ENCODE assay signal across 8 cellular contexts in the genomic region with DNA sequence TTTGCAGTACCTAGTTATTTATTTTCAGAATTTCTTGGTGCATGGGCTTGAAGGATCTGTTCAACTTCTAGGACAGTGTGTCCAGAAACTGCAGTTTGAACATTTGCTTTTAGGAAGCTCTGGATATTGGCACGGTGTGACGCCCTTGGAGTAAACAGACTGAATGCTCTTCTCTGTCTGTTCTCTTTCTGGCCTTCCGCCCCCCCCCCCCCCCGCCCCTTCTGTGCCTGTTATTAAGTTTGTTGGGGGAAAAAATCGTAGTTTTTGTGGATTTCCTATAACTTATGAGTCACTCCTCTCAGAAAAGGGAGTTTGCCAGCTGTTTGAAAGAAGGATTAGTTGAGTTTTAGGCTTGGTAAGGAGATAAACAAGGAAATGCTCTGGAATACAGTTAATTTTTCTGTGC. TPM values are rescaled to one million over a fixed set of nuclear protein-coding genes. Genes with fewer than 3 reads are reported as not detected.
A peak's percentile ranks its signal among the peaks of the same experiment; 100 is the strongest.
DNase-seq lines count a peak whose midpoint lies in the region; ATAC-seq, FAIRE-seq and TF ChIP-seq lines count a peak whose summit lies in the region.

No MANE protein-coding gene starts in this region.

- no peaks in the 10 kb centered on the region for H3K27me3 ChIP-seq in ectodermal cell (ENCODE audit: control insufficient read depth, insufficient read depth, low read length, poor library complexity, severe bottlenecking)
- H3K27me3 ChIP-seq in lung (ENCODE audit: control insufficient read depth, insufficient read depth) = no peaks in the 10 kb centered on the region
- H3K27me3 ChIP-seq in tibial artery = no peaks in the 10 kb centered on the region

- FAIRE-seq in D721Med (lab: Jason Lieb, UNC) = no peak

- H3K27ac ChIP-seq in ectodermal cell (ENCODE audit: insufficient read depth, low read depth, low read length, poor library complexity, severe bottlenecking) (peak overlapping the region; percentile 92), lung (ENCODE audit: low read depth in 1 of 2, low read length in 1 of 2) (peak overlapping the region; percentile 93 to 96), tibial artery (peak overlapping the region; percentile 89 to 96)

- intact Hi-C loops in tibial artery (cut with DNase I; ENCODE audit: low total_unique reads) = no loop called here

- no peaks in the 10 kb centered on the region for H3K36me3 ChIP-seq in ectodermal cell (ENCODE audit: control insufficient read depth, insufficient read depth, low read length)
- no peaks in the 10 kb centered on the region for H3K36me3 ChIP-seq in lung (ENCODE audit: control insufficient read depth in 2 of 2, insufficient read depth in 2 of 2, low read length in 2 of 2)
- H3K36me3 ChIP-seq in tibial artery = no peaks in the 10 kb centered on the region

- DNase-seq in AG08396 (ENCODE audit: low spot score) (peak; percentile 67), RKO (ENCODE audit: low spot score) (peak; percentile 71), lung (ENCODE audit: low spot score) (no peak), tibial artery (peak in 1 of 2 donors; percentile 33), D721Med (ENCODE audit: insufficient read length, low spot score) (no peak)

- peak overlapping the region; percentile 87 for H3K4me3 ChIP-seq in GM12875 (ENCODE audit: low read depth, low read length)
- peak overlapping the region; percentile 87 for H3K4me3 ChIP-seq in ectodermal cell (ENCODE audit: insufficient read depth, low read depth, low read length)
- peak overlapping the region; percentile 99 for H3K4me3 ChIP-seq in lung
- H3K4me3 ChIP-seq in tibial artery = peak overlapping the region; percentile 70 to 95

- no peaks in the 10 kb centered on the region for H3K9me3 ChIP-seq in ectodermal cell (ENCODE audit: control insufficient read depth, low read length)
- H3K9me3 ChIP-seq in lung (ENCODE audit: control insufficient read depth in 2 of 2, insufficient read depth in 1 of 2, low read length in 1 of 2) = no peaks in the 10 kb centered on the region
- no peaks in the 10 kb centered on the region for H3K9me3 ChIP-seq in tibial artery

- 2 to 6% methylated on average over 3 to 4 of the region's 5 CpGs for WGBS in ectodermal cell, 2 experiments
- WGBS in lung, 2 donors = 3 to 6% methylated on average over 4 of the region's 5 CpGs

- TF ChIP-seq CTCF in GM12875 (IDR thresholded peaks at IDR 0.05; ENCODE audit: borderline replicate concordance, insufficient read depth, low read depth, low read length) (no peak), lung (IDR thresholded peaks at IDR 0.05; ENCODE audit: control extremely low read depth, extremely low read depth) (no peak), tibial artery (IDR thresholded peaks at IDR 0.05) (no peak), D721Med (IDR thresholded peaks at IDR 0.05; ENCODE audit: insufficient read depth, missing control alignments) (no peak)

- peaks cover 4% of the 10 kb centered on the region for H3K4me1 ChIP-seq in ectodermal cell (ENCODE audit: control insufficient read depth, insufficient read depth, low read length)
- H3K4me1 ChIP-seq in lung (ENCODE audit: control insufficient read depth in 2 of 2, insufficient read depth in 2 of 2, low read length in 2 of 2) = peaks cover 2 to 23% of the 10 kb centered on the region in 2 donors
- H3K4me1 ChIP-seq in tibial artery = peaks cover 0 to 49% (median 20%) of the 10 kb centered on the region in 4 donors

- ATAC-seq in lung (ENCODE audit: insufficient read depth, low FRiP score) (no peak), GM19023 (IDR thresholded peaks at IDR 0.05; ENCODE audit: unreplicated experiment) (no peak)

RNA-seq across cellular contexts. Expression of gene KCTD3, which starts 1.2 kb away (rescaled TPM):
- 58.6 TPM for polyA plus RNA-seq in ectodermal cell (2013, experiment 1 of 4)
- polyA plus RNA-seq in ectodermal cell (2013, experiment 2 of 4) = 56.4 TPM
- polyA plus RNA-seq in ectodermal cell (2013, experiment 3 of 4) = 54.1 TPM
- polyA plus RNA-seq in ectodermal cell (2013, experiment 4 of 4) = 50.3 TPM
- 10 to 100 TPM; 22.2 to 47.5 TPM for total RNA-seq in lung
- 10 to 100 TPM; 11.6 to 13.9 TPM for polyA plus RNA-seq in lung

Comparison
In these comparisons a context has a peak if more than half of its experiments do, and no peak if none do; other contexts are left out.
1. DNase-seq: peak in AG08396 (single experiment) and RKO (single experiment); none in lung (single experiment) and D721Med (single experiment).
2. Peak in every context shown above with its lines, with median percentiles within 50 percentile points of each other: H3K4me3 ChIP-seq and H3K27ac ChIP-seq.